ENCODE assay signal across 26 cellular contexts in genomic region chr9:109002141-109002540, GRCh38.
"Had no signal": no experiment of that assay in that cellular context is flagged by ENCODE, and none has a peak within 500 bp of the region (broad histone marks: within the 10 kb centered on the region; RNA-seq: fewer than 3 reads in every experiment).

No MANE protein-coding gene starts in this region.

- H3K4me1 ChIP-seq: body of pancreas, breast epithelium, SJCRH30 had no signal

- H3K36me3 ChIP-seq: adrenal gland, breast epithelium had no signal

- H3K27me3 ChIP-seq: adrenal gland, body of pancreas, breast epithelium, MG63, SJCRH30 had no signal

- H3K27ac ChIP-seq: body of pancreas, breast epithelium, SJCRH30 had no signal

- H3K4me2 ChIP-seq: SK-N-SH had no signal

- H3K9me3 ChIP-seq: SK-N-SH had no signal

- ATAC-seq: body of pancreas, T-helper 17 cell, WTC11 had no signal

- H3K9ac ChIP-seq: SK-N-SH had no signal

- DNase-seq: activated CD4-positive, alpha-beta T cell treated with anti-CD3 and anti-CD28 coated beads for 36 hours; activated CD4-positive, alpha-beta T cell treated with anti-CD3 and anti-CD28 coated beads, Interleukin-2, amount 10 ng/mL, durations not matched to agents 7 days and 5 days; activated CD4-positive, alpha-beta T cell treated with anti-CD3 and anti-CD28 coated beads, Interleukin-2, amount 50 U/mL, for 48 hours; activated CD8-positive, alpha-beta T cell treated with anti-CD3 and anti-CD28 coated beads, Interleukin-2, amount 10 ng/mL, durations not matched to agents 7 days and 5 days; activated gamma-delta T cell treated with Interleukin-2 at 50 U/mL for 16 hours; activated naive CD4-positive, alpha-beta T cell treated with anti-CD3 and anti-CD28 coated beads for 36 hours; activated T-cell treated with anti-CD3 and anti-CD28 coated beads, Interleukin-2, amount 50 U/mL, for 24 hours; body of pancreas; Kasumi-1; MV-4-11; NCI-H1092; NCI-H1436 treated with DMSO at 0.1 percent for 48 hours; NCI-H1694 treated with DMSO at 0.1 percent for 48 hours; NCI-H2029; NCI-H510A treated with DMSO at 0.1 percent for 48 hours; NCI-H526 treated with DMSO at 0.1 percent for 48 hours; NK-92 treated with Interleukin-12 subunit alpha and Interleukin-12 subunit beta, amount 100 ng/mL, for 24 hours; SHP77; SK-N-SH; T-cell; T-helper 17 cell had no signal

- H3K4me3 ChIP-seq: adrenal gland, body of pancreas, breast epithelium, MG63, SJCRH30 had no signal

- H3K9me2 ChIP-seq: SK-N-SH had no signal
